32 cellular contexts compared by ENCODE assay signal in genomic region chrX:7156879-7157278, GRCh38.
"Had no signal": no experiment of that assay in that cellular context is flagged by ENCODE, and none has a peak within 500 bp of the region (broad histone marks: within the 10 kb centered on the region; RNA-seq: fewer than 3 reads in every experiment).

No MANE protein-coding gene starts in this region.

- H2AFZ ChIP-seq: parathyroid adenoma had no signal

- H3K4me3 Mint-ChIP-seq: naive thymus-derived CD4-positive, alpha-beta T cell; natural killer cell; nephron; stimulated activated memory B cell treated with anti-CD40 and anti-IgM and Interleukin-4, amounts not matched to agents 10 μg/mL and 1 μg/mL and 100 μg/mL, for 72 hours; stimulated activated naive CD8-positive, alpha-beta T cell treated with anti-CD3 and anti-CD28 coated beads, Interleukin-15, amount 100 ng/mL, for 72 hours; type B pancreatic cell had no signal

- H3K27ac ChIP-seq: neutrophil, ovary, parathyroid adenoma, psoas muscle, skin epidermis, spleen, suprapubic skin, testis, tibial artery, transverse colon, upper lobe of right lung, uterus had no signal

- H3K9ac ChIP-seq: parathyroid adenoma had no signal

- H3K9me3 ChIP-seq: neutrophil, ovary, psoas muscle, spleen, suprapubic skin, testis, tibial artery, transverse colon, upper lobe of right lung, uterus had no signal

- H3K4me2 ChIP-seq: smooth muscle cell had no signal

- DNase-seq: naive thymus-derived CD4-positive, alpha-beta T cell; natural killer cell; nucleus accumbens; ovary; posterior cingulate gyrus; psoas muscle; right cardiac atrium; spleen; stimulated activated CD4-positive, alpha-beta T cell treated with anti-CD3 and anti-CD28 coated beads, Interleukin-12 subunit alpha, Interleukin-12 subunit beta, amount 100 ng/mL, for 4 hours; stimulated activated CD4-positive, alpha-beta T cell treated with anti-CD3 and anti-CD28 coated beads, Interleukin-1b, Interleukin-23, amount 100 ng/mL, for 48 hours; stimulated activated CD4-positive, alpha-beta T cell treated with anti-CD3 and anti-CD28 coated beads, Interleukin-4, amount 100 ng/mL, for 1 hour; stimulated activated CD4-positive, alpha-beta T cell treated with anti-CD3 and anti-CD28 coated beads, Interleukin-4, amount 100 ng/mL, for 4 hours; stimulated activated CD8-positive, alpha-beta memory T cell treated with anti-CD3 and anti-CD28 coated beads, Interleukin-4, amount 100 ng/mL, for 48 hours; stimulated activated naive CD4-positive, alpha-beta T cell; stimulated activated naive CD8-positive, alpha-beta T cell treated with anti-CD3 and anti-CD28 coated beads, Interleukin-15, amount 100 ng/mL, for 72 hours; stimulated activated naive CD8-positive, alpha-beta T cell treated with anti-CD3 and anti-CD28 coated beads, Interleukin-15, Interleukin-2, amounts not matched to agents 100 U/mL and 50 U/mL, for 24 hours; substantia nigra; testis; tibial artery; transverse colon; upper lobe of right lung; uterus had no signal

- H3K4me3 ChIP-seq: ovary, psoas muscle, skin epidermis, smooth muscle cell, spleen, suprapubic skin, testis, tibial artery, transverse colon, upper lobe of right lung, uterus had no signal

- H3K9me3 Mint-ChIP-seq: natural killer cell; nephron; stimulated activated memory B cell treated with anti-CD40 and anti-IgM and Interleukin-4, amounts not matched to agents 10 μg/mL and 1 μg/mL and 100 μg/mL, for 72 hours; stimulated activated naive CD8-positive, alpha-beta T cell treated with anti-CD3 and anti-CD28 coated beads, Interleukin-15, amount 100 ng/mL, for 72 hours; type B pancreatic cell had no signal

- H3K4me1 Mint-ChIP-seq: natural killer cell; nephron; stimulated activated naive CD8-positive, alpha-beta T cell treated with anti-CD3 and anti-CD28 coated beads, Interleukin-15, amount 100 ng/mL, for 72 hours had no signal

- H3K36me3 Mint-ChIP-seq: natural killer cell had no signal

- H3K27me3 Mint-ChIP-seq: progenitor cell of endocrine pancreas; stimulated activated memory B cell treated with anti-CD40 and anti-IgM and Interleukin-4, amounts not matched to agents 10 μg/mL and 1 μg/mL and 100 μg/mL, for 72 hours; stimulated activated naive CD8-positive, alpha-beta T cell treated with anti-CD3 and anti-CD28 coated beads, Interleukin-15, amount 100 ng/mL, for 72 hours had no signal

- H3K27me3 ChIP-seq: neutrophil, ovary, spleen, suprapubic skin, testis, tibial artery, transverse colon, upper lobe of right lung, uterus had no signal

- H3K4me1 ChIP-seq: parathyroid adenoma, psoas muscle, spleen, suprapubic skin, testis, tibial artery, transverse colon, upper lobe of right lung, uterus had no signal

- H3K27ac Mint-ChIP-seq: natural killer cell; nephron; progenitor cell of endocrine pancreas; stimulated activated memory B cell treated with anti-CD40 and anti-IgM and Interleukin-4, amounts not matched to agents 10 μg/mL and 1 μg/mL and 100 μg/mL, for 72 hours; stimulated activated naive CD8-positive, alpha-beta T cell treated with anti-CD3 and anti-CD28 coated beads, Interleukin-15, amount 100 ng/mL, for 72 hours; type B pancreatic cell had no signal

- H3K36me3 ChIP-seq: neutrophil, ovary, spleen, suprapubic skin, tibial artery, transverse colon, upper lobe of right lung, uterus had no signal

- ATAC-seq: naive thymus-derived CD4-positive, alpha-beta T cell; natural killer cell; psoas muscle; right cardiac atrium; sciatic nerve; stimulated activated memory B cell treated with anti-CD40 and anti-IgM and Interleukin-4, amounts not matched to agents 10 μg/mL and 1 μg/mL and 100 μg/mL, for 72 hours; stimulated activated naive CD8-positive, alpha-beta T cell treated with anti-CD3 and anti-CD28 coated beads, Interleukin-15, amount 100 ng/mL, for 72 hours; stimulated activated naive CD8-positive, alpha-beta T cell treated with anti-CD3 and anti-CD28 coated beads, Interleukin-15, Interleukin-2, amounts not matched to agents 100 U/mL and 50 U/mL, for 24 hours; upper lobe of right lung had no signal

- H3K79me2 ChIP-seq: parathyroid adenoma had no signal
